In the genomic region with DNA sequence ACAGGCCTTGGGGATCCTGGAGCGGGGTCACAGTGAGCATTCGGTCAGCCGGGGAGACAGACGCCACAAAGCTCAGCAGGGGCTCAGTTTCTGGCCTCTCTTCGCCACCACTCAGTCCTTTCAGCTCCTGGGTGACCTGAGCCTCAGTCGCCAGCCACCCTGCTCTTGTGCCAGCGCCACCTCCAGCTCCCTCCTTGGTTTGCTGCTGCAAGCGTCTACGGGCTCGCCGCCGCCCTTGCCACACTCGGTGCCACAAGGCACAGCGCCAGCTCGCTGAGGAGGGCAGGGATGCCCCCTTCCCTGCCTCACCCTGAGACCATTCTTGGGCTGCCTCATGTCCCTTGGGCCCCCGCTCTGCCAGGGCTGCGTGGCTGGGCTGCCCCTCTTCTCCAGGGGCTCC, we compare ENCODE assay signal across 8 cellular contexts. TPM values are rescaled to one million over a fixed set of nuclear protein-coding genes. Genes with fewer than 3 reads are reported as not detected.
DNase-seq lines count a peak whose midpoint lies in the region; ATAC-seq and TF ChIP-seq lines count a peak whose summit lies in the region.

No MANE protein-coding gene starts in this region.

- POLR2A ChIA-PET in CD8-positive, alpha-beta memory T cell (lab: Charles Lee): interaction anchor here (0.9 to 2.3 kb wide), 6 partner anchors 13 to 90 kb away, joined by 4 to 49 read pairs (median 5); a partner anchor contains a TSS

- H4K20me1 ChIP-seq in neural progenitor cell (ENCODE audit: low read depth): peaks cover 36% of the 10 kb centered on the region

- no peaks in the 10 kb centered on the region for H3K27me3 Mint-ChIP-seq in CD8-positive, alpha-beta memory T cell
- H3K27me3 Mint-ChIP-seq in endothelial cell (ENCODE audit: unreplicated experiment): peaks cover 10% of the 10 kb centered on the region
- peaks cover 15% of the 10 kb centered on the region for H3K27me3 Mint-ChIP-seq in neural progenitor cell (ENCODE audit: insufficient read depth, low read depth)

- peak in 1 of 5 donors; percentile 44 for DNase-seq in CD8-positive, alpha-beta memory T cell
- peak; percentile 48 for DNase-seq in NCI-H69 (lab: John Stamatoyannopoulos, UW)
- no peak for DNase-seq in endothelial cell (ENCODE audit: low spot score)
- DNase-seq in neural progenitor cell (ENCODE audit: low spot score): no peak
- no peak for DNase-seq in midbrain (lab: John Stamatoyannopoulos, UW)

- H3F3A ChIP-seq in neural progenitor cell (ENCODE audit: low read depth): peaks cover 30% of the 10 kb centered on the region

- H3K4me1 Mint-ChIP-seq in CD8-positive, alpha-beta memory T cell: peaks cover 43 to 50% (median 46%) of the 10 kb centered on the region in 3 donors
- H3K4me1 Mint-ChIP-seq in endothelial cell (ENCODE audit: unreplicated experiment): peaks cover 69% of the 10 kb centered on the region
- H3K4me1 Mint-ChIP-seq in neural progenitor cell: peaks cover 38% of the 10 kb centered on the region

- peak overlapping the region; percentile 90 to 98 (median 96) for H3K4me3 Mint-ChIP-seq in CD8-positive, alpha-beta memory T cell
- H3K4me3 Mint-ChIP-seq in endothelial cell (ENCODE audit: unreplicated experiment) (peak overlapping the region; percentile 99), neural progenitor cell (peak overlapping the region; percentile 99)

- H3K27ac Mint-ChIP-seq in CD8-positive, alpha-beta memory T cell: peak overlapping the region; percentile 85 to 97 (median 93)
- H3K27ac Mint-ChIP-seq in endothelial cell (ENCODE audit: unreplicated experiment) (peak overlapping the region; percentile 96), neural progenitor cell (peak overlapping the region; percentile 46)

- H2AFZ ChIP-seq in neural progenitor cell (replicated peaks): no peak overlapping the region

- CTCF ChIA-PET in CD8-positive, alpha-beta memory T cell (lab: Charles Lee): interaction anchor here (0.7 to 2.8 kb wide), 7 partner anchors 13 to 150 kb away, joined by 3 to 17 read pairs (median 6); a partner anchor contains a TSS

- H3K27ac ChIP-seq in CD8-positive, alpha-beta memory T cell (ENCODE audit: low read depth, low read length): no peak overlapping the region
- no peak overlapping the region for H3K27ac ChIP-seq in neural progenitor cell

- no peaks in the 10 kb centered on the region for H3K9me3 ChIP-seq in CD8-positive, alpha-beta memory T cell (ENCODE audit: low read length)
- H3K9me3 ChIP-seq in neural progenitor cell (ENCODE audit: low read depth): no peaks in the 10 kb centered on the region

- ATAC-seq in HG02642 (IDR thresholded peaks at IDR 0.05; ENCODE audit: poor library complexity, unreplicated experiment) (no peak), esophagus mucosa (no peak), HG03565 (IDR thresholded peaks at IDR 0.05; ENCODE audit: unreplicated experiment) (no peak)

- peak overlapping the region; percentile 95 for H3K4me2 ChIP-seq in neural progenitor cell

- H3K4me3 ChIP-seq in CD8-positive, alpha-beta memory T cell (ENCODE audit: low read length): peak overlapping the region; percentile 94
- peak overlapping the region; percentile 100 for H3K4me3 ChIP-seq in neural progenitor cell

- no peaks in the 10 kb centered on the region for H3K9me3 Mint-ChIP-seq in CD8-positive, alpha-beta memory T cell
- H3K9me3 Mint-ChIP-seq in endothelial cell (ENCODE audit: unreplicated experiment): no peaks in the 10 kb centered on the region
- H3K9me3 Mint-ChIP-seq in neural progenitor cell: no peaks in the 10 kb centered on the region

- peaks cover 10 to 79% (median 13%) of the 10 kb centered on the region in 3 donors for H3K36me3 Mint-ChIP-seq in CD8-positive, alpha-beta memory T cell
- H3K36me3 Mint-ChIP-seq in endothelial cell (ENCODE audit: low read depth, unreplicated experiment) (peaks cover 42% of the 10 kb centered on the region), neural progenitor cell (peaks cover 32% of the 10 kb centered on the region)

- H3K79me2 ChIP-seq in neural progenitor cell (ENCODE audit: low read depth): peaks cover 35% of the 10 kb centered on the region

- H3K27me3 ChIP-seq in CD8-positive, alpha-beta memory T cell (ENCODE audit: insufficient read depth, low read length, poor library complexity, severe bottlenecking): no peaks in the 10 kb centered on the region
- H3K27me3 ChIP-seq in neural progenitor cell: no peaks in the 10 kb centered on the region

- H3K4me1 ChIP-seq in CD8-positive, alpha-beta memory T cell (ENCODE audit: insufficient read depth, low read length): peaks cover 24% of the 10 kb centered on the region
- H3K4me1 ChIP-seq in neural progenitor cell: peaks cover 23% of the 10 kb centered on the region

- TF ChIP-seq CTCF in endothelial cell (IDR thresholded peaks at IDR 0.05; ENCODE audit: unreplicated experiment) (no peak), neural progenitor cell (IDR thresholded peaks at IDR 0.05) (no peak)

- peak overlapping the region; percentile 65 for H3K9ac ChIP-seq in neural progenitor cell

- H3K36me3 ChIP-seq in CD8-positive, alpha-beta memory T cell (ENCODE audit: insufficient read depth, low read length): peaks cover 31% of the 10 kb centered on the region
- H3K36me3 ChIP-seq in neural progenitor cell: peaks cover 7% of the 10 kb centered on the region

RNA-seq across cellular contexts. Expression of a gene that starts 1.5 kb away (rescaled TPM):
- 1,000 to 10,000 TPM; 1,800 to 1,846 TPM for total RNA-seq in CD8-positive, alpha-beta memory T cell
- 1,157 TPM for polyA plus RNA-seq in CD8-positive, alpha-beta memory T cell
- total RNA-seq in endothelial cell (ENCODE audit: unreplicated experiment): 1,951 TPM
- 2,358 and 3,183 TPM in 2 replicates for total RNA-seq in neural progenitor cell (ENCODE audit: low replicate concordance)
- total RNA-seq in esophagus mucosa: 1,515 TPM

RNA-seq across cellular contexts. Expression of a gene that starts 16.2 kb away (rescaled TPM):
- 10 to 100 TPM; 30.8 to 32.7 TPM for total RNA-seq in CD8-positive, alpha-beta memory T cell
- 13.7 TPM for polyA plus RNA-seq in CD8-positive, alpha-beta memory T cell
- total RNA-seq in endothelial cell (ENCODE audit: unreplicated experiment) (21.2 TPM), neural progenitor cell (ENCODE audit: low replicate concordance) (4.8 and 23.1 TPM in 2 replicates), esophagus mucosa (9.3 TPM)

RNA-seq across cellular contexts. Expression of a gene that starts 26.5 kb away (rescaled TPM):
- total RNA-seq in CD8-positive, alpha-beta memory T cell: 100 to 1,000 TPM; 248 to 263 TPM
- polyA plus RNA-seq in CD8-positive, alpha-beta memory T cell: 37.4 TPM
- total RNA-seq in endothelial cell (ENCODE audit: unreplicated experiment): 157 TPM
- total RNA-seq in neural progenitor cell (ENCODE audit: low replicate concordance): 108 and 135 TPM in 2 replicates
- total RNA-seq in esophagus mucosa: 88.4 TPM

RNA-seq across cellular contexts. Expression of a gene that starts 28.6 kb away (rescaled TPM):
- total RNA-seq in CD8-positive, alpha-beta memory T cell: 100 to 1,000 TPM; 187 to 193 TPM
- 125 TPM for polyA plus RNA-seq in CD8-positive, alpha-beta memory T cell
- 136 TPM for total RNA-seq in endothelial cell (ENCODE audit: unreplicated experiment)
- 14.9 and 15.0 TPM in 2 replicates for total RNA-seq in neural progenitor cell (ENCODE audit: low replicate concordance)
- total RNA-seq in esophagus mucosa: 931 TPM

RNA-seq across cellular contexts. Expression of a gene that starts 37.4 kb away (rescaled TPM):
- 100 to 1,000 TPM; 133 to 134 TPM for total RNA-seq in CD8-positive, alpha-beta memory T cell
- 22.9 TPM for polyA plus RNA-seq in CD8-positive, alpha-beta memory T cell
- total RNA-seq in endothelial cell (ENCODE audit: unreplicated experiment) (98.6 TPM), neural progenitor cell (ENCODE audit: low replicate concordance) (4.0 and 26.6 TPM in 2 replicates), esophagus mucosa (64.9 TPM)

Comparison
In these comparisons a context has a peak if more than half of its experiments do, and no peak if none do; other contexts are left out.
1. H3K27ac Mint-ChIP-seq: peak in every context shown above with its lines; median percentile 96 in endothelial cell; 93 in CD8-positive, alpha-beta memory T cell; 46 in neural progenitor cell.